Comparison of ENCODE assay signal across 15 cellular contexts in the genomic region with DNA sequence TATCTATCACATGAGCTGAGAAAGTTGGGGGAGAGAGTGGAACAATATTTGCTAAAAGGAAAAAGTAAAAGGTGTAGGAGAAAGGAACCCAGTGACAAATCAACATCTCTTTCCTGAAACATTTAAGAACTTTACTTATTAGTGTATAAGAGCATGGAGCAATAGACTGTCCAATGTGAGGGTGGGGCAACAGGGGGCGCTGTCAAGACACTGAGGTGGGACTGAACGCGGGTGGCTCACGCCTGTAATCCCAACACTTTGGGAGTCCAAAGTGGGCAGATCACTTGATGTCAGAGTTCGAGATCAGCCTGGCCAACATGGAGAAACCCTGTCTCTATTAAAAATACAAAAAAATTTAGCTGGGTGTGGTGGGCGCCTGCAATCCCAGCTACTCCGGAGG. TPM values are rescaled to one million over a fixed set of nuclear protein-coding genes. Genes with fewer than 3 reads are reported as not detected.
DNase-seq lines count a peak whose midpoint lies in the region; ATAC-seq and TF ChIP-seq lines count a peak whose summit lies in the region.
"Had no signal": no experiment of that assay in that cellular context is flagged by ENCODE, and none has a peak within 500 bp of the region (broad histone marks: within the 10 kb centered on the region; RNA-seq: fewer than 3 reads in every experiment).

No MANE protein-coding gene starts in this region.

- no peak overlapping the region for H3K4me3 Mint-ChIP-seq in Calu3 (ENCODE audit: low read depth, unreplicated experiment)
- H3K4me3 Mint-ChIP-seq: T-helper 1 cell treated with Interleukin-12 subunit alpha and Interleukin-12 subunit beta and Interleukin-4 antibody, amounts not matched to agents 30 μg/mL and 1 μg/mL, for 36 hours had no signal

- no TSS peak for BruUV-seq in Calu3 (replicated peaks; lab: Mats Ljungman, UMichigan)

- H3K36me3 Mint-ChIP-seq in Calu3 (ENCODE audit: insufficient read depth, unreplicated experiment): no peaks in the 10 kb centered on the region

- DNase-seq in Calu3 (peak; percentile 6), GM12864 (ENCODE audit: low read depth) (no peak), NCI-H69 (lab: John Stamatoyannopoulos, UW) (peak; percentile 11), epithelial cell of proximal tubule (ENCODE audit: low read depth) (no peak)
- no peak for DNase-seq in effector CD8-positive, alpha-beta T cell (lab: John Stamatoyannopoulos, UW)
- DNase-seq: C1 segment of cervical spinal cord, COR-L47, NCI-H1092, NCI-H2107, NCI-H226, NCI-H526 had no signal

- no peaks in the 10 kb centered on the region for H3K27me3 Mint-ChIP-seq in Calu3 (ENCODE audit: unreplicated experiment)

- no peak overlapping the region for H3K27ac Mint-ChIP-seq in Calu3 (ENCODE audit: unreplicated experiment)
- H3K27ac Mint-ChIP-seq: T-helper 1 cell treated with Interleukin-12 subunit alpha and Interleukin-12 subunit beta and Interleukin-4 antibody, amounts not matched to agents 30 μg/mL and 1 μg/mL, for 36 hours had no signal

- ATAC-seq in HG02870 (IDR thresholded peaks at IDR 0.05; ENCODE audit: unreplicated experiment) (no peak), GM21390 (IDR thresholded peaks at IDR 0.05; ENCODE audit: unreplicated experiment) (no peak)

- H3K4me3 ChIP-seq in GM12864 (ENCODE audit: low read depth, low read length) (no peak overlapping the region), epithelial cell of proximal tubule (ENCODE audit: low read depth, low read length) (no peak overlapping the region)

- TF ChIP-seq CTCF in Calu3 (IDR thresholded peaks at IDR 0.05; ENCODE audit: unreplicated experiment): no peak
- peak; percentile 13 for TF ChIP-seq CTCF in GM12864 (IDR thresholded peaks at IDR 0.05; ENCODE audit: low read depth, low read length, missing control alignments)
- peak; percentile 17 for TF ChIP-seq CTCF in epithelial cell of proximal tubule (conservative IDR thresholded peaks at IDR 0.05; ENCODE audit: low read depth, low read length)

- peaks cover 10% of the 10 kb centered on the region for H3K4me1 Mint-ChIP-seq in Calu3 (ENCODE audit: low read depth, unreplicated experiment)

- CTCF ChIA-PET in Calu3 (lab: Charles Lee): interaction anchor here (0.6 kb wide), 1 partner anchor 110 kb away, joined by 3 read pairs; no protein-coding TSS in a partner anchor

- intact Hi-C loops in Calu3 (cut with micrococcal nuclease; ENCODE audit: unreplicated experiment): loop anchor here (5.0 kb wide), 1 partner anchor 55 kb away; no protein-coding TSS in a partner anchor

- no peaks in the 10 kb centered on the region for H3K9me3 Mint-ChIP-seq in Calu3 (ENCODE audit: low read depth, unreplicated experiment)
- H3K9me3 Mint-ChIP-seq: T-helper 1 cell treated with Interleukin-12 subunit alpha and Interleukin-12 subunit beta and Interleukin-4 antibody, amounts not matched to agents 30 μg/mL and 1 μg/mL, for 36 hours had no signal

RNA-seq across cellular contexts. Expression of a gene that starts 21.2 kb away (rescaled TPM):
- total RNA-seq in Calu3 (2022): 19.6 and 20.1 TPM in 2 replicates
- 11.4 and 19.5 TPM in 2 replicates for total RNA-seq in epithelial cell of proximal tubule

RNA-seq across cellular contexts. Expression of a gene that starts 49.4 kb away (rescaled TPM):
- total RNA-seq in Calu3 (2022) (not detected in 2 replicates), epithelial cell of proximal tubule (not detected in 2 replicates)
- total RNA-seq: G401 had no signal

Comparison
In these comparisons a context has a peak if more than half of its experiments do, and no peak if none do; other contexts are left out.
1. DNase-seq: peak in Calu3 (single experiment) and NCI-H69 (single experiment); none in GM12864 (single experiment), epithelial cell of proximal tubule (single experiment) and effector CD8-positive, alpha-beta T cell (single experiment).